ENCODE assay signal across 27 cellular contexts in the genomic region with DNA sequence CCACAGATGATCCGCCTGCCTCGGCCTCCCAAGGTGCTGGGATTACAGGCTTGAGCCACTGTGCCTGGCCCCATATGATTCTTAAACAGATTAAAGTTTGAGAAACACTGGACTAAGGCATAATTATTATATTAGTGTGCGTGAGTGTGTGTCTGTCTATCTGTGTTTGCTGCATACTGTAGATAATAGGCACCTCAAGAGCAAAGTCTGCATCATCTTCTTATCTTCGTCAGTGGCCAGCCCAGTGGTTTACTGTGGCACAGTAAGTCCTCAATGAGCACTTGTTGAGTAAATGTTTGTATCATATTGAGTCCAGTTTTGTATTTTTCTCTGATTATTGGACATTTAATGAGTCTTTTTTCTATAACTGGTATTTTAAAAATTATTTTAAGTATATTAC.
"Had no signal": no experiment of that assay in that cellular context is flagged by ENCODE, and none has a peak within 500 bp of the region (broad histone marks: within the 10 kb centered on the region; RNA-seq: fewer than 3 reads in every experiment).

No MANE protein-coding gene starts in this region.

- H3K4me3 Mint-ChIP-seq: activated B cell treated with CpG ODN at 0.5 μM for 24 hours; activated CD4-positive, alpha-beta T cell treated with anti-CD3 and anti-CD28 coated beads, Interleukin-2, amount 10 ng/mL, durations not matched to agents 24 days and 14 days; activated CD8-positive, alpha-beta memory T cell treated with anti-CD3 and anti-CD28 coated beads, Interleukin-2, amount 10 ng/mL, durations not matched to agents 7 days and 5 days; activated naive CD8-positive, alpha-beta T cell; activated T-cell treated with anti-CD3 and anti-CD28 coated beads, Interleukin-2, amount 50 U/mL, for 4 hours; central memory CD8-positive, alpha-beta T cell had no signal

- H3K27me3 ChIP-seq: body of pancreas had no signal

- H3K4me2 ChIP-seq: SK-N-SH had no signal

- H3K9me3 ChIP-seq: body of pancreas, SK-N-SH had no signal

- H3K4me1 Mint-ChIP-seq: activated B cell treated with CpG ODN at 0.5 μM for 24 hours; activated CD8-positive, alpha-beta memory T cell treated with anti-CD3 and anti-CD28 coated beads, Interleukin-2, amount 10 ng/mL, durations not matched to agents 7 days and 5 days; central memory CD8-positive, alpha-beta T cell had no signal

- H3K9me3 Mint-ChIP-seq: activated B cell treated with CpG ODN at 0.5 μM for 24 hours; activated CD4-positive, alpha-beta T cell treated with anti-CD3 and anti-CD28 coated beads, Interleukin-2, amount 10 ng/mL, durations not matched to agents 24 days and 14 days; activated T-cell treated with anti-CD3 and anti-CD28 coated beads, Interleukin-2, amount 50 U/mL, for 4 hours; central memory CD8-positive, alpha-beta T cell had no signal

- H3K9ac ChIP-seq: SK-N-SH had no signal

- H3K27ac ChIP-seq: body of pancreas had no signal

- DNase-seq: activated B cell treated with CpG ODN at 0.5 μM for 24 hours; activated CD4-positive, alpha-beta T cell treated with anti-CD3 and anti-CD28 coated beads for 1 hour; activated CD4-positive, alpha-beta T cell treated with anti-CD3 and anti-CD28 coated beads, Interleukin-2, amount 10 ng/mL, durations not matched to agents 24 days and 14 days; activated CD4-positive, alpha-beta T cell treated with anti-CD3 and anti-CD28 coated beads, Interleukin-2, amount 50 U/mL, for 48 hours; activated CD8-positive, alpha-beta memory T cell treated with anti-CD3 and anti-CD28 coated beads, Interleukin-2, amount 10 ng/mL, durations not matched to agents 7 days and 5 days; activated effector memory CD4-positive, alpha-beta T cell treated with anti-CD3 and anti-CD28 coated beads, Interleukin-2, amount 50 U/mL, for 16 hours; activated naive CD4-positive, alpha-beta T cell treated with Interleukin-2 at 50 U/mL for 16 hours; activated T-cell treated with anti-CD3 and anti-CD28 coated beads, Interleukin-2, amount 50 U/mL, for 4 hours; aorta; body of pancreas; KG1; NCI-H1048; NCI-H1417; NCI-H1930; NCI-H2107; NCI-H2171 treated with DMSO at 0.1 percent for 48 hours; NCI-H345; NCI-H510A; NCI-H526 treated with DMSO at 0.1 percent for 48 hours; NCI-H82; RPMI8226; SK-N-SH; T-helper 1 cell had no signal

- ATAC-seq: activated CD8-positive, alpha-beta memory T cell treated with anti-CD3 and anti-CD28 coated beads, Interleukin-2, amount 10 ng/mL, durations not matched to agents 7 days and 5 days; activated T-cell treated with anti-CD3 and anti-CD28 coated beads, Interleukin-2, amount 50 U/mL, for 4 hours; body of pancreas; Panc1; Right ventricle myocardium inferior had no signal

- H3K27ac Mint-ChIP-seq: activated B cell treated with CpG ODN at 0.5 μM for 24 hours; activated CD4-positive, alpha-beta T cell treated with anti-CD3 and anti-CD28 coated beads, Interleukin-2, amount 10 ng/mL, durations not matched to agents 24 days and 14 days; activated CD8-positive, alpha-beta memory T cell treated with anti-CD3 and anti-CD28 coated beads, Interleukin-2, amount 10 ng/mL, durations not matched to agents 7 days and 5 days; activated naive CD8-positive, alpha-beta T cell had no signal

- H3K4me3 ChIP-seq: body of pancreas had no signal

- H3K27me3 Mint-ChIP-seq: activated CD8-positive, alpha-beta memory T cell treated with anti-CD3 and anti-CD28 coated beads, Interleukin-2, amount 10 ng/mL, durations not matched to agents 7 days and 5 days; activated naive CD8-positive, alpha-beta T cell had no signal
